Comparison of ENCODE assay signal across 8 cellular contexts in the genomic region with DNA sequence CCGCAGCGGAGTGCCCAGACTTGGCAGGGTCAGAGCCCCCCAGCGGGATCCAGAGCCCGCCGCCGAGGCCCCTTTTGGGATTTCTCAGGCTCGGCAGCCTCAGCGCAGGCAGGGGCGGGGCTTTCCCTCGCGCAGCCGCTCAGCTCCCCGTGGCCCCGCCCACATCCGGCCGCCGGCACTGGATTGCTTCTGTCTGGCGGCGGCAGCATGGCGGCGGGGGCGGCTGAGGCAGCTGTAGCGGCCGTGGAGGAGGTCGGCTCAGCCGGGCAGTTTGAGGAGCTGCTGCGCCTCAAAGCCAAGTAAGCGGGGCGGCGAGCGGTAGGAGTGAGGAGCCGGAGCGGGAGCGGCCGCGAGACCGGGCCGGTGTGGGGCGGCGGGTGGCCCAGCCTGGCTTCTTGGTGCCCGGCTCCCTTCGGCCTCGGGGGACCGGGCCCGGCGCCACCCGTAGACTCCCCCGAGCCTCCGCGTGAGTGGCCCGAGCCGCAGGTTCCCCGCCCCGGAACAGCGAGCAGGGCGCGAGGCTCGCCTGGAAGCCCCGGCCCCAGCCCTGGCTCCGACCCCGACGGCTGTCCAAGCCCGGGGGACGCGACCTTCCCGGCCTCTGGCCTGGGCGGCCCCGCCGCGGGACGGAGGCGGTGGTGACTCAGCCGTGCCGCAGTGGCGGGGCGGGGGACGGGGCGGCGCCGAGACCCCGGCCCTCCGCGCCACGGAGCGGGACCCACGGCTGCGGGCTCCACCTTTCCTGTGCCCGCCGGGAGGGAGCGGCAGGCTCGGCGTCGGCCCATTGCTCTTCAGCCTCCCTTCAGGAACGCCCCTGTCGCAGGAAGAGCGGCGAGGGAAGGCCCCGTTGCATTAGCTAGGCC. TPM values are rescaled to one million over a fixed set of nuclear protein-coding genes. Genes with fewer than 3 reads are reported as not detected.
A peak's percentile ranks its signal among the peaks of the same experiment; 100 is the strongest.
DNase-seq lines count a peak whose midpoint lies in the region; ATAC-seq, FAIRE-seq and TF ChIP-seq lines count a peak whose summit lies in the region.

Gene GLRX3, plus strand, starts transcription at position 178 of the 863 bp plus-strand sequence. Its CDS starts 30 bp downstream, at position 208.

- H3K23me2 ChIP-seq in H1 (ENCODE audit: low read depth, low read length), result peaks cover 11% of the 10 kb centered on the region; the same call in 1 of the 2 replicates

- H3K9me3 Mint-ChIP-seq in CD4-positive, alpha-beta T cell, result no peaks in the 10 kb centered on the region
- H3K9me3 Mint-ChIP-seq in activated CD8-positive, alpha-beta memory T cell treated with anti-CD3 and anti-CD28 coated beads, Interleukin-2, amount 10 ng/mL, durations not matched to agents 7 days and 5 days (ENCODE audit: low read depth), result no peaks in the 10 kb centered on the region

- peak; percentile 77 to 89 (median 82) for DNase-seq in CD4-positive, alpha-beta T cell
- DNase-seq in NK-92 treated with Interleukin-12 subunit alpha and Interleukin-12 subunit beta, amount 100 ng/mL, for 24 hours (lab: John Stamatoyannopoulos, UW), result peak; percentile 62
- DNase-seq in activated CD8-positive, alpha-beta memory T cell treated with anti-CD3 and anti-CD28 coated beads, Interleukin-2, amount 10 ng/mL, durations not matched to agents 7 days and 5 days, result peak; percentile 90
- DNase-seq in H1 (ENCODE audit: low read depth in 1 of 2, low spot score in 2 of 2), result peak; percentile 27 to 91
- peak; percentile 92 for DNase-seq in mesendoderm
- DNase-seq in stimulated activated CD8-positive, alpha-beta memory T cell treated with anti-CD3 and anti-CD28 coated beads, Interleukin-15, amount 100 ng/mL, for 1 hour (ENCODE audit: low read depth), result peak; percentile 73

- H2BK20ac ChIP-seq in H1 (ENCODE audit: low read length), result no peak within 1 kb of the TSS

- H4K5ac ChIP-seq in H1 (ENCODE audit: insufficient read length, low read depth, low read length) (peak within 1 kb of the TSS; percentile 71), mesendoderm (ENCODE audit: low read length) (no peak within 1 kb of the TSS)

- H2BK5ac ChIP-seq in H1 (ENCODE audit: low read depth, low read length) (no peak within 1 kb of the TSS), mesendoderm (ENCODE audit: low read length) (no peak within 1 kb of the TSS)

- H3K27me3 Mint-ChIP-seq in CD4-positive, alpha-beta T cell, result peaks cover 7% of the 10 kb centered on the region
- H3K27me3 Mint-ChIP-seq in activated CD8-positive, alpha-beta memory T cell treated with anti-CD3 and anti-CD28 coated beads, Interleukin-2, amount 10 ng/mL, durations not matched to agents 7 days and 5 days, result peaks cover 15% of the 10 kb centered on the region

- peak within 1 kb of the TSS; percentile 70 for H3K27ac ChIP-seq in CD4-positive, alpha-beta T cell (ENCODE audit: low read depth, low read length)
- H3K27ac ChIP-seq in H1 (ENCODE audit: low read depth, low read length) (peak within 1 kb of the TSS; percentile 31; the same call in 1 of the 2 replicates), mesendoderm (ENCODE audit: low read depth, low read length) (peak within 1 kb of the TSS; percentile 60)

- POLR2A ChIA-PET in CD4-positive, alpha-beta T cell (lab: Charles Lee), result interaction anchor here (1.0 to 6.4 kb wide), 5 partner anchors 20 to 165 kb away, joined by 3 to 212 read pairs (median 4); partner anchors contain the start of gene C10orf143
- POLR2A ChIA-PET in H1 (lab: Charles Lee; ENCODE audit: partially characterized antibody), result interaction anchor here (1.0 to 4.7 kb wide), 5 partner anchors 9 to 30 kb away, joined by 4 to 28 read pairs (median 6); partner anchors contain the start of gene C10orf143

- no peak for TF ChIP-seq EP300 in H1 (IDR thresholded peaks at IDR 0.05; ENCODE audit: borderline replicate concordance in 1 of 2, low read depth in 2 of 2, low read length in 2 of 2)

- peak within 1 kb of the TSS; percentile 54 for H2BK120ac ChIP-seq in H1 (replicated peaks; ENCODE audit: low read depth, low read length)
- H2BK120ac ChIP-seq in mesendoderm (ENCODE audit: low read depth, low read length), result peak within 1 kb of the TSS; percentile 2

- no peaks in the 10 kb centered on the region for H3K9me3 ChIP-seq in CD4-positive, alpha-beta T cell (ENCODE audit: control insufficient read depth, low read length)
- H3K9me3 ChIP-seq in H1 (ENCODE audit: insufficient read depth in 2 of 2, low read depth in 1 of 2, low read length in 1 of 2), result no peaks in the 10 kb centered on the region

- WGBS in H1 (ENCODE audit: extremely low coverage in 1 of 2, insufficient coverage in 1 of 2, insufficient read length in 1 of 2, insufficient replicate concordance in 2 of 2, low coverage in 1 of 2, low lambda C conversion rate in 2 of 2, missing lambda C conversion rate in 1 of 2), 2 experiments, result 2% methylated on average over 41 of the region's 98 CpGs; no CpG with 5 or more reads in 1 of the 2 experiments
- no CpG with 5 or more reads among the region's 98 CpGs for WGBS in mesendoderm (ENCODE audit: extremely low coverage, insufficient coverage, low lambda C conversion rate)

- H3K79me1 ChIP-seq in H1 (ENCODE audit: low read depth, low read length) (peaks cover 2% of the 10 kb centered on the region; the same call in 1 of the 2 replicates), mesendoderm (ENCODE audit: low read length) (peaks cover 4% of the 10 kb centered on the region)

- no peak within 1 kb of the TSS for H3K14ac ChIP-seq in H1 (ENCODE audit: insufficient read length)

- H4K8ac ChIP-seq in H1 (ENCODE audit: extremely low read depth, insufficient read depth, low read length) (peak within 1 kb of the TSS; percentile 79; the same call in 1 of the 2 replicates), mesendoderm (ENCODE audit: low read depth, low read length) (peak within 1 kb of the TSS; percentile 43)

- peak; percentile 94 for ATAC-seq in CD4-positive, alpha-beta T cell (ENCODE audit: poor library complexity)
- ATAC-seq in GM19351 (IDR thresholded peaks at IDR 0.05; ENCODE audit: unreplicated experiment) (peak; percentile 76), HG03520 (IDR thresholded peaks at IDR 0.05; ENCODE audit: unreplicated experiment) (peak; percentile 78)
- peak; percentile 89 for ATAC-seq in activated CD8-positive, alpha-beta memory T cell treated with anti-CD3 and anti-CD28 coated beads, Interleukin-2, amount 10 ng/mL, durations not matched to agents 7 days and 5 days

- CTCF ChIA-PET in CD4-positive, alpha-beta T cell (lab: Charles Lee), result interaction anchor here (3.7 kb wide), 1 partner anchor 26 kb away, joined by 30 read pairs; the partner anchor contains the start of gene C10orf143
- CTCF ChIA-PET in activated CD8-positive, alpha-beta memory T cell treated with anti-CD3 and anti-CD28 coated beads, Interleukin-2, amount 10 ng/mL, durations not matched to agents 7 days and 5 days (lab: Charles Lee), result interaction anchor here (0.8 to 3.2 kb wide), 3 partner anchors 23 to 29 kb away, joined by 3 to 48 read pairs (median 8); partner anchors contain the start of gene C10orf143
- CTCF ChIA-PET in H1 (lab: Charles Lee; ENCODE audit: partially characterized antibody), result interaction anchor here (1.0 to 2.7 kb wide), 4 partner anchors 9 to 26 kb away, joined by 3 to 13 read pairs (median 8); partner anchors contain the start of gene C10orf143

- peaks cover 35% of the 10 kb centered on the region for H3K4me1 Mint-ChIP-seq in CD4-positive, alpha-beta T cell (ENCODE audit: low read depth)
- H3K4me1 Mint-ChIP-seq in activated CD8-positive, alpha-beta memory T cell treated with anti-CD3 and anti-CD28 coated beads, Interleukin-2, amount 10 ng/mL, durations not matched to agents 7 days and 5 days, result peaks cover 42% of the 10 kb centered on the region

- H3K4me3 ChIP-seq in H1 (ENCODE audit: extremely low read depth in 1 of 4, insufficient read depth in 2 of 4, low read depth in 3 of 4, low read length in 4 of 4), result peak within 1 kb of the TSS; percentile 83 to 96 (median 84)
- H3K4me3 ChIP-seq in mesendoderm (ENCODE audit: low read length), result peak within 1 kb of the TSS; percentile 33

- peaks cover 2% of the 10 kb centered on the region for H3K36me3 Mint-ChIP-seq in CD4-positive, alpha-beta T cell (ENCODE audit: low read depth)
- H3K36me3 Mint-ChIP-seq in activated CD8-positive, alpha-beta memory T cell treated with anti-CD3 and anti-CD28 coated beads, Interleukin-2, amount 10 ng/mL, durations not matched to agents 7 days and 5 days, result peaks cover 10% of the 10 kb centered on the region

- H3K4ac ChIP-seq in H1 (replicated peaks; ENCODE audit: insufficient read length, low read depth, low read length) (no peak within 1 kb of the TSS), mesendoderm (ENCODE audit: low read depth, low read length) (peak within 1 kb of the TSS; percentile 56)

- H3K4me1 ChIP-seq in H1 (replicated peaks in 1 of 4; ENCODE audit: control insufficient read depth in 3 of 4, insufficient read depth in 4 of 4, low read length in 3 of 4), result peaks cover 0 to 7% (median 4%) of the 10 kb centered on the region in 4 experiments; a peak in 3 of 7 replicates
- H3K4me1 ChIP-seq in mesendoderm (ENCODE audit: control insufficient read depth, low read depth, low read length), result peaks cover 2% of the 10 kb centered on the region

- peak within 1 kb of the TSS; percentile 96 for H3K4me3 Mint-ChIP-seq in CD4-positive, alpha-beta T cell
- H3K4me3 Mint-ChIP-seq in activated CD8-positive, alpha-beta memory T cell treated with anti-CD3 and anti-CD28 coated beads, Interleukin-2, amount 10 ng/mL, durations not matched to agents 7 days and 5 days, result peak within 1 kb of the TSS; percentile 80

- TF ChIP-seq POLR2A in H1 (IDR thresholded peaks at IDR 0.05; ENCODE audit: control extremely low read depth in 1 of 2, low read depth in 2 of 2, low read length in 2 of 2), result peak; percentile 60 to 70; a peak in 2 of 3 replicates

- H2AK5ac ChIP-seq in H1 (ENCODE audit: low read depth, low read length) (no peak within 1 kb of the TSS; the same call in 1 of the 2 replicates), mesendoderm (ENCODE audit: low read length) (peak within 1 kb of the TSS; percentile 78)

- intact Hi-C loops in CD4-positive, alpha-beta T cell (cut with DNase I, micrococcal nuclease), result loop anchor here (1.0 to 10.0 kb wide), 5 partner anchors 26 to 172 kb away; partner anchors contain the start of genes C10orf143 (in 2 of the 2) and EBF3 (in 1 of the 2)

- H3K18ac ChIP-seq in H1 (ENCODE audit: extremely low read depth, low read length), result peak within 1 kb of the TSS; percentile 60
- peak within 1 kb of the TSS; percentile 89 for H3K18ac ChIP-seq in mesendoderm (ENCODE audit: low read length)

- FAIRE-seq in H1 (lab: Jason Lieb, UNC), result no peak

- TF ChIP-seq RAD21 in H1 (IDR thresholded peaks at IDR 0.05 in 1 of 2, conservative IDR thresholded peaks at IDR 0.05 in 1 of 2; ENCODE audit: low read depth in 2 of 2, low read length in 2 of 2), result no peak

- H3K56ac ChIP-seq in H1 (replicated peaks; ENCODE audit: insufficient read length, low read depth, low read length) (peak within 1 kb of the TSS; percentile 69), mesendoderm (ENCODE audit: low read length) (peak within 1 kb of the TSS; percentile 95)

- H3K23ac ChIP-seq in H1 (ENCODE audit: insufficient read length) (no peak within 1 kb of the TSS), mesendoderm (ENCODE audit: low read length) (peak within 1 kb of the TSS; percentile 50)

- H4K91ac ChIP-seq in H1 (replicated peaks; ENCODE audit: insufficient read length, low read length), result peak within 1 kb of the TSS; percentile 54

- H3K79me2 ChIP-seq in H1 (ENCODE audit: control insufficient read depth in 1 of 2, insufficient read depth in 2 of 2, low read length in 2 of 2) (peaks cover 20 to 49% of the 10 kb centered on the region in 2 experiments), mesendoderm (ENCODE audit: control insufficient read depth, insufficient read depth, low read length) (peaks cover 43% of the 10 kb centered on the region)

- H3K4me2 ChIP-seq in H1 (ENCODE audit: insufficient read depth in 1 of 2, low read depth in 2 of 2, low read length in 2 of 2) (peak within 1 kb of the TSS; percentile 80 to 87), mesendoderm (ENCODE audit: low read length) (peak within 1 kb of the TSS; percentile 73)

- H3K9ac ChIP-seq in H1 (replicated peaks in 1 of 4; ENCODE audit: extremely low read depth in 1 of 4, low read depth in 3 of 4, low read length in 3 of 4) (peak within 1 kb of the TSS; percentile 56 to 78 (median 70)), mesendoderm (ENCODE audit: low read length) (peak within 1 kb of the TSS; percentile 94)

- no peak within 1 kb of the TSS for H2AFZ ChIP-seq in H1 (ENCODE audit: low read length)

- H4K20me1 ChIP-seq in H1 (replicated peaks in 1 of 2; ENCODE audit: control insufficient read depth in 1 of 2, insufficient read depth in 2 of 2, low read length in 2 of 2), result peaks cover 8 to 16% of the 10 kb centered on the region in 2 experiments

- H3K36me3 ChIP-seq in H1 (ENCODE audit: control insufficient read depth in 2 of 4, insufficient read depth in 4 of 4, low read length in 3 of 4), result no peaks in the 10 kb centered on the region
- no peaks in the 10 kb centered on the region for H3K36me3 ChIP-seq in mesendoderm (ENCODE audit: control insufficient read depth, insufficient read depth, low read length)

- TF ChIP-seq CTCF in CD4-positive, alpha-beta T cell (IDR thresholded peaks at IDR 0.05), result no peak
- no peak for TF ChIP-seq CTCF in H1 (IDR thresholded peaks at IDR 0.05; ENCODE audit: control extremely low read depth in 1 of 3, insufficient read depth in 1 of 3, low read depth in 1 of 3, low read length in 3 of 3)

- H2BK12ac ChIP-seq in H1 (ENCODE audit: low read depth, low read length), result peak within 1 kb of the TSS; percentile 60; the same call in 1 of the 2 replicates

- H3K27me3 ChIP-seq in CD4-positive, alpha-beta T cell (ENCODE audit: control insufficient read depth, insufficient read depth, low read length), result no peaks in the 10 kb centered on the region
- 0 out of 7 replicates have a peak, but pooled peaks cover 0 to 4% (median 0%) of the 10 kb centered on the region in 4 experiments for H3K27me3 ChIP-seq in H1 (replicated peaks in 1 of 4; ENCODE audit: control insufficient read depth in 3 of 4, extremely low read depth in 1 of 4, insufficient read depth in 3 of 4, low read length in 3 of 4)
- H3K27me3 ChIP-seq in mesendoderm (ENCODE audit: insufficient read depth, low read length, poor library complexity), result no peaks in the 10 kb centered on the region

- H2BK15ac ChIP-seq in H1 (ENCODE audit: low read length), result no peak within 1 kb of the TSS
- no peak within 1 kb of the TSS for H2BK15ac ChIP-seq in mesendoderm (replicated peaks; ENCODE audit: low read depth)

- peak within 1 kb of the TSS; percentile 80 for H3K27ac Mint-ChIP-seq in CD4-positive, alpha-beta T cell
- H3K27ac Mint-ChIP-seq in activated CD8-positive, alpha-beta memory T cell treated with anti-CD3 and anti-CD28 coated beads, Interleukin-2, amount 10 ng/mL, durations not matched to agents 7 days and 5 days, result peak within 1 kb of the TSS; percentile 82

RNA-seq across cellular contexts. Expression of gene GLRX3, which starts in this region (rescaled TPM):
- 10 to 100 TPM; 25.4 to 29.7 TPM for total RNA-seq in CD4-positive, alpha-beta T cell
- 10 to 100 TPM; 65.0 to 89.7 TPM for total RNA-seq in activated CD8-positive, alpha-beta memory T cell treated with anti-CD3 and anti-CD28 coated beads, Interleukin-2, amount 10 ng/mL, durations not matched to agents 7 days and 5 days
- 155 and 157 TPM in 2 replicates for total RNA-seq in H1 (2021; fragmentation: NEBNext Ultra II Directional; extraction: Animal tissue kit (Norgen Biotek cat#: 25700))
- 55.3 and 59.9 TPM in 2 replicates for polyA plus RNA-seq in H1 (2011; rRNA removed)
- 113 TPM for polyA plus RNA-seq in H1 (2011; cell fraction: cytosol; rRNA removed)
- polyA plus RNA-seq in H1 (2011; cell fraction: nucleus; rRNA removed), result 44.4 TPM
- polyA plus RNA-seq in H1 (2012, experiment 1 of 2), result 94.4 to 129 TPM (median 119 TPM) in 4 replicates
- 86.2 TPM for polyA plus RNA-seq in H1 (2012, experiment 2 of 2)
- 156 TPM for polyA plus RNA-seq in H1 (2013, experiment 1 of 2)
- 155 TPM for polyA plus RNA-seq in H1 (2013, experiment 2 of 2)
- 30.9 and 38.9 TPM in 2 replicates for polyA minus RNA-seq in H1 (2011; rRNA and poly(A)+ RNA removed)
- polyA minus RNA-seq in H1 (2011; cell fraction: cytosol; rRNA and poly(A)+ RNA removed), result 26.2 TPM
- 22.6 TPM for polyA minus RNA-seq in H1 (2011; cell fraction: nucleus; rRNA and poly(A)+ RNA removed)
- polyA plus RNA-seq in mesendoderm (2013, experiment 1 of 2), result 226 TPM
- 225 TPM for polyA plus RNA-seq in mesendoderm (2013, experiment 2 of 2)

Comparison
In these comparisons a context has a peak if more than half of its experiments do, and no peak if none do; other contexts are left out.
1. Peak in every context shown above with its lines: DNase-seq, ATAC-seq, H3K4me3 ChIP-seq and H3K27ac ChIP-seq.